ENCODE assay signal across 11 cellular contexts in the genomic region with DNA sequence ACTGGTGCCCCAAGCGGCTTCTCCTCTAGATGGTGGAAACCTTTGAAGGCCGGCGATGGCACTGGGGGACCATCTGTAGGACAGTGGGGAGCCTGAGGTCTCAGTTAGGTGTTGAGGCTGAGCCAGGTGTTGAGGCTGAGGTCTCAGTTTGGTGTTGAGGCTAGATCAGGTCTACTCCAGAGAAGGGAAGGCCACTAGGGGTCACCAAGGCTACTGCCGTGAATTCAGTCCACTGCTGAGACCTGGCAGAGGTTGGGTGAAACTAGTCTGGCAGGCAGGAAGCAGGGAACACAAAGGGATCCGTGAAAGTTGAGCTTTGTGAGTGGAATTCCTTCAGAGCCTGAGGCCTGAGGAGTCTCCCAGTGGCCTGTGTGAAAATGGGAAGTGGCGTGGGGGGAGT.
DNase-seq lines count a peak whose midpoint lies in the region; ATAC-seq and TF ChIP-seq lines count a peak whose summit lies in the region.
"Had no signal": no experiment of that assay in that cellular context is flagged by ENCODE, and none has a peak within 500 bp of the region (broad histone marks: within the 10 kb centered on the region; RNA-seq: fewer than 3 reads in every experiment).

No MANE protein-coding gene starts in this region.

- H3K9me3 ChIP-seq in endodermal cell (ENCODE audit: control insufficient read depth, low read length) (no peaks in the 10 kb centered on the region), parathyroid adenoma (ENCODE audit: control insufficient read depth, low read length) (no peaks in the 10 kb centered on the region)

- no peak overlapping the region for H3K4me3 Mint-ChIP-seq in endodermal cell
- H3K4me3 Mint-ChIP-seq: activated T-helper 17 cell treated with anti-CD3 and anti-CD28 coated beads, Interleukin-2, amount 50 U/mL, for 72 hours had no signal

- peak; percentile 25 for DNase-seq in Daoy (ENCODE audit: low read depth)
- peak; percentile 36 for DNase-seq in LNCaP clone FGC (ENCODE audit: low read depth)
- DNase-seq in endodermal cell: peak; percentile 79
- DNase-seq in stimulated activated CD8-positive, alpha-beta memory T cell treated with anti-CD3 and anti-CD28 coated beads, Interleukin-4, amount 100 ng/mL, for 48 hours: no peak
- no peak for DNase-seq in SKM-1 (lab: John Stamatoyannopoulos, UW; ENCODE audit: unreplicated experiment)
- DNase-seq in activated effector memory CD4-positive, alpha-beta T cell treated with Interleukin-2 at 50 U/mL for 16 hours: no peak
- DNase-seq: DND-41, NCI-H1105 had no signal

- peak overlapping the region; percentile 49 for H3K4me2 ChIP-seq in parathyroid adenoma (ENCODE audit: low read length)

- H3K27ac ChIP-seq in endodermal cell (ENCODE audit: low read depth, low read length) (no peak overlapping the region), parathyroid adenoma (peak overlapping the region; percentile 99)

- H3K36me3 Mint-ChIP-seq in endodermal cell (ENCODE audit: low read depth): no peaks in the 10 kb centered on the region

- TF ChIP-seq CTCF in LNCaP clone FGC (IDR thresholded peaks at IDR 0.05; ENCODE audit: control insufficient read depth, extremely low read depth, insufficient read depth) (peak; percentile 57), endodermal cell (conservative IDR thresholded peaks at IDR 0.05) (peak; percentile 71), parathyroid adenoma (IDR thresholded peaks at IDR 0.05) (peak; percentile 25)

- no peak overlapping the region for H3K4me3 ChIP-seq in LNCaP clone FGC (ENCODE audit: low read depth, low read length)
- H3K4me3 ChIP-seq in endodermal cell (ENCODE audit: low read length): no peak overlapping the region
- H3K4me3 ChIP-seq in parathyroid adenoma (ENCODE audit: low read depth, low read length): peak overlapping the region; percentile 11

- H3K36me3 ChIP-seq in endodermal cell (ENCODE audit: control insufficient read depth, insufficient read depth, low read length): no peaks in the 10 kb centered on the region
- no peaks in the 10 kb centered on the region for H3K36me3 ChIP-seq in parathyroid adenoma (ENCODE audit: control insufficient read depth, insufficient read depth, low read length)

- H3K27me3 Mint-ChIP-seq in endodermal cell (ENCODE audit: insufficient read depth): peaks cover 6% of the 10 kb centered on the region

- no peaks in the 10 kb centered on the region for H3K4me1 ChIP-seq in endodermal cell (ENCODE audit: control insufficient read depth, insufficient read depth, low read length)
- H3K4me1 ChIP-seq in parathyroid adenoma: peaks cover 41% of the 10 kb centered on the region

- H2AFZ ChIP-seq in parathyroid adenoma: no peak overlapping the region

- ATAC-seq in HG03045 (IDR thresholded peaks at IDR 0.05; ENCODE audit: unreplicated experiment): no peak
- ATAC-seq: activated T-helper 17 cell treated with anti-CD3 and anti-CD28 coated beads, Interleukin-2, amount 50 U/mL, for 72 hours had no signal

- H3K9me3 Mint-ChIP-seq in endodermal cell: no peaks in the 10 kb centered on the region
- H3K9me3 Mint-ChIP-seq: activated T-helper 17 cell treated with anti-CD3 and anti-CD28 coated beads, Interleukin-2, amount 50 U/mL, for 72 hours had no signal

- H3K27me3 ChIP-seq in endodermal cell (ENCODE audit: control insufficient read depth, insufficient read depth, low read length, poor library complexity, severe bottlenecking) (no peaks in the 10 kb centered on the region), parathyroid adenoma (ENCODE audit: control insufficient read depth, insufficient read depth, low read length) (no peaks in the 10 kb centered on the region)

- no peak overlapping the region for H3K27ac Mint-ChIP-seq in endodermal cell
- H3K27ac Mint-ChIP-seq: activated T-helper 17 cell treated with anti-CD3 and anti-CD28 coated beads, Interleukin-2, amount 50 U/mL, for 72 hours had no signal

- H3K4me1 Mint-ChIP-seq in endodermal cell: no peaks in the 10 kb centered on the region
- H3K4me1 Mint-ChIP-seq: activated T-helper 17 cell treated with anti-CD3 and anti-CD28 coated beads, Interleukin-2, amount 50 U/mL, for 72 hours had no signal

- no peaks in the 10 kb centered on the region for H3K79me2 ChIP-seq in parathyroid adenoma

- 77 to 85% methylated on average over 5 to 6 of the region's 6 CpGs for WGBS in endodermal cell (ENCODE audit: insufficient coverage in 1 of 2, insufficient read length in 1 of 2), 2 experiments

- H3K9ac ChIP-seq in endodermal cell (ENCODE audit: extremely low read depth, low read length, poor library complexity, severe bottlenecking): no peak overlapping the region
- no peak overlapping the region for H3K9ac ChIP-seq in parathyroid adenoma

Comparison
In these comparisons a context has a peak if more than half of its experiments do, and no peak if none do; other contexts are left out.
1. DNase-seq: peak in Daoy (single experiment), LNCaP clone FGC (single experiment) and endodermal cell (single experiment); none in stimulated activated CD8-positive, alpha-beta memory T cell treated with anti-CD3 and anti-CD28 coated beads, Interleukin-4, amount 100 ng/mL, for 48 hours (single experiment), SKM-1 (single experiment) and activated effector memory CD4-positive, alpha-beta T cell treated with Interleukin-2 at 50 U/mL for 16 hours (single experiment).
2. Peak in every context shown above with its lines, with median percentiles within 50 percentile points of each other: CTCF ChIP-seq.